Comparison of ENCODE assay signal across 9 cellular contexts in the genomic region with DNA sequence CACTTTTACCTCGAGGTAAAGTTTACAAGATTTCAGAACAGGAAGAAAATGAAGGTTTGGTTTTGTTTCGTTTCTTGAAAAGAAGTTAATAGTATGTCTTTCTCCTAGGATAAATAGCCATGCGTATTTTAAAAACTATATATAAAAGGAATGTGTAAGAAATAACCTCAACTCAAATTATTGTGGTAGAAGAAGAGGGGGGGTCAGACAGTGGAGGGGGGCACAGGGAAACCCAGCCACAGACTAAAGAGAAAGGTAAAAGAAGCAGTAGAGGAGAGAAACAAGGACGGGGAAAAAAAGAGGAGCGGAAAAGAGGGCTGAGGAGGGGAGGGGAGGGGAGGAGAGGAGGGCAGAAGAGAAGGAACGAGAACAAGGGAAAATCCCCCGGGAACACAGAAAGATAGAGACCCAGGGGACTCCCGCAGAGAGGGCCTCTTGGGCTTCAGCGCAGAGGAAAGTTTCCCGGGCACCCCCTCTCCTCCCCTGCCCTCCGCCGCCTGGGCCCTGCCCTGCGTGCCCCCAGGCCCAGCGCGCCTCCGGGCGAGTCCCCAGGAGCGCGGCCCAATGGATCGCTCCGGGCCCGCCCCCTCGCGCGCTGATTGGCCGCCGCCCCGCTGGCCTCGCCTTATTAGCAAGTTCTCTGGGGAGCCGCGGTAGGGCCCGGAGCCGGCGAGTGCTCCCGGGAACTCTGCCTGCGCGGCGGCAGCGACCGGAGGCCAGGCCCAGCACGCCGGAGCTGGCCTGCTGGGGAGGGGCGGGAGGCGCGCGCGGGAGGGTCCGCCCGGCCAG. TPM values are rescaled to one million over a fixed set of nuclear protein-coding genes. Genes with fewer than 3 reads are reported as not detected.
DNase-seq lines count a peak whose midpoint lies in the region; ATAC-seq, FAIRE-seq and TF ChIP-seq lines count a peak whose summit lies in the region.
"Had no signal": no experiment of that assay in that cellular context is flagged by ENCODE, and none has a peak within 500 bp of the region (broad histone marks: within the 10 kb centered on the region; RNA-seq: fewer than 3 reads in every experiment).

TSS of gene MSX1 (plus strand) at position 656 of the 789 bp plus-strand sequence. CDS start 235 bp downstream, outside the sequence.

- peak within 1 kb of the TSS; percentile 6 to 50 for H3K4me3 ChIP-seq in CD4-positive, alpha-beta memory T cell (ENCODE audit: low read length in 2 of 2)

- peak; percentile 89 for ATAC-seq in HG03097 (IDR thresholded peaks at IDR 0.05; ENCODE audit: low FRiP score, unreplicated experiment)
- peak; percentile 70 to 92 for ATAC-seq in activated naive CD4-positive, alpha-beta T cell treated with anti-CD3 and anti-CD28 coated beads, Interleukin-2, amount 50 U/mL, for 72 hours
- ATAC-seq in Right ventricle myocardium inferior: peak; percentile 97

- H3K27ac Mint-ChIP-seq in CD4-positive, alpha-beta memory T cell: peak within 1 kb of the TSS in 1 of 7 donors; percentile 18
- H3K27ac Mint-ChIP-seq in activated naive CD4-positive, alpha-beta T cell treated with anti-CD3 and anti-CD28 coated beads, Interleukin-2, amount 50 U/mL, for 72 hours: peak within 1 kb of the TSS in 1 of 2 donors; percentile 62

- peaks cover 0 to 16% (median 8%) of the 10 kb centered on the region in 8 donors for H3K9me3 Mint-ChIP-seq in CD4-positive, alpha-beta memory T cell
- H3K9me3 Mint-ChIP-seq in activated naive CD4-positive, alpha-beta T cell treated with anti-CD3 and anti-CD28 coated beads, Interleukin-2, amount 50 U/mL, for 72 hours: peaks cover 0 to 5% of the 10 kb centered on the region in 2 donors

- peaks cover 48% of the 10 kb centered on the region for H3K4me1 ChIP-seq in CD4-positive, alpha-beta memory T cell (ENCODE audit: insufficient read depth, low read length)

- FAIRE-seq in urothelium cell line (lab: Jason Lieb, UNC): no peak

- intact Hi-C loops in CD4-positive, alpha-beta memory T cell (cut with micrococcal nuclease): no loop called here
- intact Hi-C loops in Right ventricle myocardium inferior (cut with DNase I): no loop called here

- POLR2A ChIA-PET in CD4-positive, alpha-beta memory T cell (lab: Charles Lee; ENCODE audit: partially characterized antibody): no interaction called here

- H3K27me3 ChIP-seq in CD4-positive, alpha-beta memory T cell (ENCODE audit: insufficient read depth, low read length): peaks cover 64% of the 10 kb centered on the region

- DNase-seq in CD4-positive, alpha-beta memory T cell: no peak
- DNase-seq in NCI-H510A treated with DMSO at 0.1 percent for 48 hours (lab: John Stamatoyannopoulos, UW) (peak; percentile 75), Right ventricle myocardium inferior (ENCODE audit: missing footprints) (peak; percentile 92), non-pigmented ciliary epithelial cell (ENCODE audit: low read depth) (peak; percentile 6), urothelium cell line (ENCODE audit: low spot score) (peak; percentile 92)
- peak in 1 of 2 donors; percentile 63 for DNase-seq in activated naive CD4-positive, alpha-beta T cell treated with anti-CD3 and anti-CD28 coated beads, Interleukin-2, amount 50 U/mL, for 72 hours (ENCODE audit: low spot score in 2 of 2)

- in situ Hi-C loops in GM18951 (cut with MboI; ENCODE audit: low sequenced_read_pairs, unreplicated experiment): no loop called here

- H3K36me3 Mint-ChIP-seq in CD4-positive, alpha-beta memory T cell: peaks cover 0 to 1% of the 10 kb centered on the region in 2 donors
- H3K36me3 Mint-ChIP-seq in activated naive CD4-positive, alpha-beta T cell treated with anti-CD3 and anti-CD28 coated beads, Interleukin-2, amount 50 U/mL, for 72 hours: peaks cover 6 to 26% of the 10 kb centered on the region in 2 donors

- H3K36me3 ChIP-seq in CD4-positive, alpha-beta memory T cell (ENCODE audit: insufficient read depth, low read length): no peaks in the 10 kb centered on the region

- H3K4me1 Mint-ChIP-seq in CD4-positive, alpha-beta memory T cell: peaks cover 18 to 57% (median 39%) of the 10 kb centered on the region in 4 donors

- CTCF ChIA-PET in CD4-positive, alpha-beta memory T cell (lab: Charles Lee; ENCODE audit: partially characterized antibody): no interaction called here

- peaks cover 48 to 63% of the 10 kb centered on the region in 2 donors for H3K27me3 Mint-ChIP-seq in CD4-positive, alpha-beta memory T cell

- peak; percentile 98 for TF ChIP-seq POLR2A in GM18951 (IDR thresholded peaks at IDR 0.05; ENCODE audit: extremely low read depth, insufficient read depth, insufficient read length)

- H3K4me3 Mint-ChIP-seq in CD4-positive, alpha-beta memory T cell: peak within 1 kb of the TSS; percentile 81 to 94 (median 88)

- no peak within 1 kb of the TSS for H3K27ac ChIP-seq in CD4-positive, alpha-beta memory T cell (ENCODE audit: low read depth, low read length)
- H3K27ac ChIP-seq: epithelial cell of prostate had no signal

- H3K9me3 ChIP-seq in CD4-positive, alpha-beta memory T cell (ENCODE audit: control insufficient read depth in 1 of 2, low read length in 2 of 2): no peaks in the 10 kb centered on the region

RNA-seq across cellular contexts. Expression of gene MSX1, which starts in this region (rescaled TPM):
- not detected for total RNA-seq in CD4-positive, alpha-beta memory T cell
- not detected for polyA plus RNA-seq in CD4-positive, alpha-beta memory T cell
- total RNA-seq in activated naive CD4-positive, alpha-beta T cell treated with anti-CD3 and anti-CD28 coated beads, Interleukin-2, amount 50 U/mL, for 72 hours: not detected
- total RNA-seq in Right ventricle myocardium inferior: 2.7 TPM

Comparison
In these comparisons a context has a peak if more than half of its experiments do, and no peak if none do; other contexts are left out.
1. Peak in ATAC-seq in activated naive CD4-positive, alpha-beta T cell treated with anti-CD3 and anti-CD28 coated beads, Interleukin-2, amount 50 U/mL, for 72 hours; RNA of the gene not detected or under 1 TPM.
2. DNase-seq: peak in NCI-H510A treated with DMSO at 0.1 percent for 48 hours (single experiment), Right ventricle myocardium inferior (single experiment), non-pigmented ciliary epithelial cell (single experiment) and urothelium cell line (single experiment); none in CD4-positive, alpha-beta memory T cell (0 of 5).
3. Peak in every context shown above with its lines, with median percentiles within 50 percentile points of each other: ATAC-seq.